ENCODE assay signal across 10 cellular contexts in the genomic region with DNA sequence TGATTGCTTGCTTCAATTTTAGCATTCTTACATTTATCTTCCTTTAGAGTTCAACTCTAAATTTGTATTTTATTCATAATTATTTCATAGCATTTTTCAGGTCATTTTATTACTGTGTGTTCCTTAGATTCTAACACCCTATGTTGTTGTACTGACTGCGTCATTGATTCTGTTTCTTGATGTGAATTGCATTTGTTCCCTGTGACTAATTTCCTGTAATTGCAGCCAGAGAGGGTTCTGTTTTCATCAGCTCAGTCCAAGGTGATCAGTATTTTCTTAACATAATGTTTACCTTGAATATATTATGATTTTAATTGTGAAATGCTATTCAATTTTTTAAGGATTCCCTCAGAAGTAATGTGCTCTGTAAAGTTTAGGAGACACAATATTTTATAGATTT.
"Had no signal": no experiment of that assay in that cellular context is flagged by ENCODE, and none has a peak within 500 bp of the region (broad histone marks: within the 10 kb centered on the region; RNA-seq: fewer than 3 reads in every experiment).

No MANE protein-coding gene starts in this region.

- H3K27me3 ChIP-seq: cardiac muscle cell, sigmoid colon, tibial artery, vagina had no signal

- ATAC-seq: left lobe of liver had no signal

- H3K4me3 ChIP-seq: cardiac muscle cell, sigmoid colon, tibial artery, vagina had no signal

- H3K4me1 ChIP-seq: sigmoid colon, tibial artery, vagina had no signal

- DNase-seq: activated CD4-positive, alpha-beta T cell treated with anti-CD3 and anti-CD28 coated beads, Interleukin-2, amount 50 U/mL, for 1 hour; amygdala; head of caudate nucleus; mesendoderm; nephron progenitor cell; sigmoid colon; tibial artery had no signal

- H3K27ac ChIP-seq: cardiac muscle cell, sigmoid colon, tibial artery, vagina had no signal

- H3K9me3 ChIP-seq: sigmoid colon, tibial artery, vagina had no signal

- H3K36me3 ChIP-seq: cardiac muscle cell, sigmoid colon, tibial artery, vagina had no signal
